In genomic region chr6:109095036-109095820, GRCh38 we compare ENCODE assay signal across 8 cellular contexts. TPM values are rescaled to one million over a fixed set of nuclear protein-coding genes. Genes with fewer than 3 reads are reported as not detected.
DNase-seq lines count a peak whose midpoint lies in the region; ATAC-seq, FAIRE-seq and TF ChIP-seq lines count a peak whose summit lies in the region.

TSS of gene CEP57L1 (plus strand) at chr6:109095507. CDS start at chr6:109145222, 49,715 bp downstream.

- peak within 1 kb of the TSS; percentile 51 to 88 (median 66) for H3K4me3 ChIP-seq in heart left ventricle

- peak within 1 kb of the TSS; percentile 97 for H3K4me3 Mint-ChIP-seq in type B pancreatic cell

- 0 to 1% (median 0%) methylated on average over 45 to 49 of the region's 49 CpGs for WGBS in heart left ventricle, 4 donors

- peaks cover 0 to 7% (median 0%) of the 10 kb centered on the region in 9 donors for H3K36me3 ChIP-seq in heart left ventricle

- peaks cover 12% of the 10 kb centered on the region for H3K36me3 Mint-ChIP-seq in type B pancreatic cell

- TF ChIP-seq CTCF in heart left ventricle (IDR thresholded peaks at IDR 0.05) (peak in 2 of 12 donors; percentile 8 to 33), type B pancreatic cell (conservative IDR thresholded peaks at IDR 0.05) (no peak)

- H3K4me1 ChIP-seq in heart left ventricle = peaks cover 0 to 45% (median 22%) of the 10 kb centered on the region in 12 donors

- H3K27me3 Mint-ChIP-seq in type B pancreatic cell = no peaks in the 10 kb centered on the region

- peak; percentile 78 for ATAC-seq in HG02840 (IDR thresholded peaks at IDR 0.05; ENCODE audit: low FRiP score, unreplicated experiment)
- ATAC-seq in heart left ventricle = peak; percentile 77 to 90 (median 84)

- no peaks in the 10 kb centered on the region for H3K9me3 Mint-ChIP-seq in type B pancreatic cell

- DNase-seq in GM12892 (ENCODE audit: insufficient read length) (peak; percentile 52), NCI-H1436 treated with DMSO at 0.1 percent for 48 hours (lab: John Stamatoyannopoulos, UW) (peak; percentile 95), amniotic epithelial cell (ENCODE audit: low read depth) (peak; percentile 96), heart left ventricle (peak; percentile 94 to 99 (median 99)), pons (ENCODE audit: low spot score) (peak; percentile 98), type B pancreatic cell (ENCODE audit: extremely low spot score, unreplicated experiment) (peak; percentile 93)

- H3K27me3 ChIP-seq in heart left ventricle = no peaks in the 10 kb centered on the region

- FAIRE-seq in GM12892 (lab: Jason Lieb, UNC) = peak; percentile 91

- no peaks in the 10 kb centered on the region for H3K9me3 ChIP-seq in heart left ventricle

- peak within 1 kb of the TSS; percentile 99 for H3K27ac Mint-ChIP-seq in type B pancreatic cell

- intact Hi-C loops in T-helper 1 cell treated with Interleukin-12 subunit alpha and Interleukin-12 subunit beta and Interleukin-4 antibody, amounts not matched to agents 30 ng/mL and 1 ng/mL, for 36 hours (cut with micrococcal nuclease) = loop anchor here (1.0 to 10.0 kb wide), 23 partner anchors 22 to 1980 kb away; partner anchors contain the start of genes AFG1L, AK9, ARMC2 and BEND3
- intact Hi-C loops in heart left ventricle (cut with DNase I) = loop anchor here in 8 of 10 donors (1.0 to 10.0 kb wide), 4 partner anchors 286 to 290 kb away; partner anchors contain the start of gene CD164 (in 6 of the 8)

- TF ChIP-seq POLR2A in GM12892 (IDR thresholded peaks at IDR 0.05; ENCODE audit: low read depth, low read length) (peak; percentile 52), heart left ventricle (IDR thresholded peaks at IDR 0.05) (peak; percentile 7 to 26)

- H3K27ac ChIP-seq in heart left ventricle = peak within 1 kb of the TSS; percentile 95 to 100 (median 98)

- H3K4me1 Mint-ChIP-seq in type B pancreatic cell (ENCODE audit: unreplicated experiment) = peaks cover 20% of the 10 kb centered on the region

RNA-seq across cellular contexts. Expression of gene CEP57L1, which starts in this region (rescaled TPM):
- polyA plus RNA-seq in GM12892 (2012; ENCODE audit: missing spikeins) = 19.9 TPM
- 14.5 and 15.8 TPM in 2 replicates for total RNA-seq in T-helper 1 cell treated with Interleukin-12 subunit alpha and Interleukin-12 subunit beta and Interleukin-4 antibody, amounts not matched to agents 30 ng/mL and 1 ng/mL, for 36 hours
- total RNA-seq in heart left ventricle = 10 to 100 TPM in 5 of 9 donors, 1 to 10 TPM in 4; 5.9 to 13.8 (median 10.3) TPM
- polyA plus RNA-seq in heart left ventricle = 1 to 10 TPM; 6.9 to 7.9 TPM
- total RNA-seq in type B pancreatic cell (ENCODE audit: low replicate concordance) = 6.0 and 20.7 TPM in 2 replicates

Comparison
In these comparisons a context has a peak if more than half of its experiments do, and no peak if none do; other contexts are left out.
1. Peak in every context shown above with its lines: DNase-seq, ATAC-seq, H3K4me3 ChIP-seq and H3K27ac ChIP-seq.